23 cellular contexts compared by ENCODE assay signal in genomic region chr6:134328138-134328537, GRCh38.
"Had no signal": no experiment of that assay in that cellular context is flagged by ENCODE, and none has a peak within 500 bp of the region (broad histone marks: within the 10 kb centered on the region; RNA-seq: fewer than 3 reads in every experiment).

No MANE protein-coding gene starts in this region.

- ATAC-seq: gastroesophageal sphincter; lower lobe of right lung; natural killer cell; pancreas; right cardiac atrium; stimulated activated effector memory CD8-positive, alpha-beta T cell treated with anti-CD3 and anti-CD28 coated beads, Interleukin-12 subunit alpha, Interleukin-12 subunit beta, amount 100 ng/mL, for 72 hours; stimulated activated naive CD8-positive, alpha-beta T cell treated with anti-CD3 and anti-CD28 coated beads, Interleukin-15, Interleukin-2, amounts not matched to agents 100 U/mL and 50 U/mL, for 24 hours had no signal

- H3K36me3 Mint-ChIP-seq: immature natural killer cell; natural killer cell; stimulated activated effector memory CD8-positive, alpha-beta T cell treated with anti-CD3 and anti-CD28 coated beads, Interleukin-12 subunit alpha, Interleukin-12 subunit beta, amount 100 ng/mL, for 72 hours had no signal

- H3K4me3 ChIP-seq: coronary artery, gastroesophageal sphincter, left ventricle myocardium inferior, lower lobe of right lung, pancreas, suprapubic skin, thyroid gland, upper lobe of left lung, uterus had no signal

- H3K27me3 ChIP-seq: gastroesophageal sphincter, pancreas, suprapubic skin, thyroid gland, upper lobe of left lung, uterus had no signal

- H3K9me3 ChIP-seq: pancreas, thyroid gland, uterus had no signal

- H3K4me1 Mint-ChIP-seq: immature natural killer cell, memory B cell, mesothelial cell of epicardium, natural killer cell, neural crest cell had no signal

- H3K36me3 ChIP-seq: gastroesophageal sphincter, left ventricle myocardium inferior, lower lobe of right lung, pancreas, suprapubic skin, thyroid gland, upper lobe of left lung, uterus had no signal

- H3K4me1 ChIP-seq: gastroesophageal sphincter, lower lobe of right lung, pancreas, suprapubic skin, thyroid gland, uterus had no signal

- FAIRE-seq: keratinocyte, pancreas had no signal

- H3K27ac Mint-ChIP-seq: immature natural killer cell; memory B cell; mesothelial cell of epicardium; natural killer cell; progenitor cell of endocrine pancreas; stimulated activated effector memory CD8-positive, alpha-beta T cell treated with anti-CD3 and anti-CD28 coated beads, Interleukin-12 subunit alpha, Interleukin-12 subunit beta, amount 100 ng/mL, for 72 hours had no signal

- DNase-seq: effector CD4-positive, alpha-beta T cell; immature natural killer cell; left ventricle myocardium inferior; lower lobe of right lung; natural killer cell; nucleus accumbens; pancreas; right cardiac atrium; stimulated activated CD4-positive, alpha-beta T cell treated with anti-CD3 and anti-CD28 coated beads, Interleukin-4, amount 100 ng/mL, for 1 hour; stimulated activated CD8-positive, alpha-beta memory T cell treated with anti-CD3 and anti-CD28 coated beads, Interleukin-4, amount 100 ng/mL, for 48 hours; stimulated activated naive CD8-positive, alpha-beta T cell treated with anti-CD3 and anti-CD28 coated beads, Interleukin-15, Interleukin-2, amounts not matched to agents 100 U/mL and 50 U/mL, for 24 hours; thyroid gland; upper lobe of left lung; uterus had no signal

- H3K9me3 Mint-ChIP-seq: natural killer cell had no signal

- H3K4me3 Mint-ChIP-seq: immature natural killer cell; memory B cell; mesothelial cell of epicardium; natural killer cell; neural crest cell; stimulated activated effector memory CD8-positive, alpha-beta T cell treated with anti-CD3 and anti-CD28 coated beads, Interleukin-12 subunit alpha, Interleukin-12 subunit beta, amount 100 ng/mL, for 72 hours had no signal

- H3K27me3 Mint-ChIP-seq: memory B cell, progenitor cell of endocrine pancreas had no signal

- H3K27ac ChIP-seq: coronary artery, gastroesophageal sphincter, left ventricle myocardium inferior, lower lobe of right lung, pancreas, suprapubic skin, thyroid gland, upper lobe of left lung, uterus had no signal
